10 cellular contexts compared by ENCODE assay signal in the genomic region with DNA sequence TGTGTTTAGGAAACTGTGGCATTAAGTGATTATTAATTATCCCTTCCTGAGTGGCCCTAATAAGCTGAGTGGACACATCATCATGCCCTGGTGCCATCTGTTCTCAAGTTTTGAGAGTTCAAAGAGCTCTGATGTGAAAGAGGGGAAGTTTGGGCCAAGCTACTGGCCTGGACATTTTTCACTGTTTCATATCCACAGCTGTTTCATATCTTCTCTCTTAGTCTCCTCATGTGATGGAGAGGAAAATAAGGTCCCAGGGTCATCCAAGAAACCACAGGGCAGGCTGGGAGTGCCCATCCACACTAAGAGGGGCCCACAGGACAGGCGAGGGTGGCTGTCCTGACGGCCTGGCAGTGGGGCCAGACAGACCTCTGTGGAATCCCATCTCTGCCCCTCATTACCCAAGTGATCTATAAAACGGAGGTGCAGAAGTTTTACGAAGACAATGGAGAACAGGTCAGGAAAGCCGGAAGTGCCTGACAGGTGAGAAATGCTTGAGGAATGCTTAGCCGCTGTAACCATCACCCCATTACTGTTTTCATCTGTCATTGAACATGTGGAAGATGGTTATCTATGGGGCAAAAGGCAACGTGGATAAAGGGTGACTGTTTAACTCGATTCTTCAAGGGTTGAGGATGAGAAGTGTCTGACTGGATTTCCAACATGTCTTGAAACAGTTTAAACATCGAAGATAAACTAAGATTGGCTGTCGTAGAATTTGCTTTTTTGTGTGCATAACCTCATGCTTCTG. TPM values are rescaled to one million over a fixed set of nuclear protein-coding genes. Genes with fewer than 3 reads are reported as not detected.
DNase-seq lines count a peak whose midpoint lies in the region; ATAC-seq and TF ChIP-seq lines count a peak whose summit lies in the region.
"Had no signal": no experiment of that assay in that cellular context is flagged by ENCODE, and none has a peak within 500 bp of the region (broad histone marks: within the 10 kb centered on the region; RNA-seq: fewer than 3 reads in every experiment).

No MANE protein-coding gene starts in this region.

- H3K36me3 Mint-ChIP-seq in activated naive CD4-positive, alpha-beta T cell treated with anti-CD3 and anti-CD28 coated beads, Interleukin-2, amount 10 ng/mL, durations not matched to agents 7 days and 5 days, result peaks cover 30% of the 10 kb centered on the region
- H3K36me3 Mint-ChIP-seq in activated naive CD4-positive, alpha-beta T cell treated with anti-CD3 and anti-CD28 coated beads, Interleukin-2, amount 50 U/mL, for 72 hours, result peaks cover 13 to 32% of the 10 kb centered on the region in 2 donors
- no peaks in the 10 kb centered on the region for H3K36me3 Mint-ChIP-seq in T-helper 17 cell (ENCODE audit: low read depth)
- peaks cover 12% of the 10 kb centered on the region for H3K36me3 Mint-ChIP-seq in type B pancreatic cell

- DNase-seq in activated naive CD4-positive, alpha-beta T cell treated with anti-CD3 and anti-CD28 coated beads, Interleukin-2, amount 10 ng/mL, durations not matched to agents 7 days and 5 days, result no peak
- DNase-seq in activated naive CD4-positive, alpha-beta T cell treated with anti-CD3 and anti-CD28 coated beads, Interleukin-2, amount 50 U/mL, for 72 hours (ENCODE audit: low spot score in 2 of 2), result no peak
- DNase-seq in T-helper 17 cell, result no peak
- DNase-seq in kidney tubule cell (ENCODE audit: low spot score), result peak; percentile 31
- no peak for DNase-seq in type B pancreatic cell (ENCODE audit: extremely low spot score, unreplicated experiment)
- DNase-seq in mesenteric fat pad (ENCODE audit: low spot score), result no peak
- DNase-seq in GM20000 (ENCODE audit: low spot score), result no peak
- no peak for DNase-seq in OCI-M1 (lab: John Stamatoyannopoulos, UW)
- DNase-seq: stimulated activated naive CD8-positive, alpha-beta T cell treated with anti-CD3 and anti-CD28 coated beads, Interleukin-15, Interleukin-2, amounts not matched to agents 100 U/mL and 50 U/mL, for 24 hours had no signal

- peak overlapping the region; percentile 97 for H3K27ac Mint-ChIP-seq in activated naive CD4-positive, alpha-beta T cell treated with anti-CD3 and anti-CD28 coated beads, Interleukin-2, amount 10 ng/mL, durations not matched to agents 7 days and 5 days
- peak overlapping the region in 1 of 2 donors; percentile 14 for H3K27ac Mint-ChIP-seq in activated naive CD4-positive, alpha-beta T cell treated with anti-CD3 and anti-CD28 coated beads, Interleukin-2, amount 50 U/mL, for 72 hours
- H3K27ac Mint-ChIP-seq in T-helper 17 cell (peak overlapping the region; percentile 99), type B pancreatic cell (peak overlapping the region; percentile 64)

- peaks cover 67% of the 10 kb centered on the region for H3K4me1 Mint-ChIP-seq in activated naive CD4-positive, alpha-beta T cell treated with anti-CD3 and anti-CD28 coated beads, Interleukin-2, amount 10 ng/mL, durations not matched to agents 7 days and 5 days
- H3K4me1 Mint-ChIP-seq in T-helper 17 cell (peaks cover 49% of the 10 kb centered on the region), type B pancreatic cell (ENCODE audit: unreplicated experiment) (peaks cover 43% of the 10 kb centered on the region)

- H3K9me3 ChIP-seq in T-helper 17 cell (ENCODE audit: control insufficient read depth, low read length, poor library complexity, severe bottlenecking), result no peaks in the 10 kb centered on the region
- H3K9me3 ChIP-seq: gastroesophageal sphincter had no signal

- CTCF ChIA-PET in activated naive CD4-positive, alpha-beta T cell treated with anti-CD3 and anti-CD28 coated beads, Interleukin-2, amount 10 ng/mL, durations not matched to agents 7 days and 5 days (lab: Charles Lee), result interaction anchor here (4.8 kb wide), 1 partner anchor 14 kb away, joined by 52 read pairs; no protein-coding TSS in a partner anchor

- TF ChIP-seq CTCF in type B pancreatic cell (conservative IDR thresholded peaks at IDR 0.05) (no peak), GM20000 (IDR thresholded peaks at IDR 0.05; ENCODE audit: extremely low read depth, missing control alignments) (no peak)

- H3K9me3 Mint-ChIP-seq in activated naive CD4-positive, alpha-beta T cell treated with anti-CD3 and anti-CD28 coated beads, Interleukin-2, amount 10 ng/mL, durations not matched to agents 7 days and 5 days, result no peaks in the 10 kb centered on the region
- no peaks in the 10 kb centered on the region for H3K9me3 Mint-ChIP-seq in activated naive CD4-positive, alpha-beta T cell treated with anti-CD3 and anti-CD28 coated beads, Interleukin-2, amount 50 U/mL, for 72 hours
- peaks cover 5% of the 10 kb centered on the region for H3K9me3 Mint-ChIP-seq in type B pancreatic cell

- H3K27me3 Mint-ChIP-seq in activated naive CD4-positive, alpha-beta T cell treated with anti-CD3 and anti-CD28 coated beads, Interleukin-2, amount 10 ng/mL, durations not matched to agents 7 days and 5 days, result no peaks in the 10 kb centered on the region
- H3K27me3 Mint-ChIP-seq in T-helper 17 cell, result no peaks in the 10 kb centered on the region
- H3K27me3 Mint-ChIP-seq in type B pancreatic cell, result no peaks in the 10 kb centered on the region

- ATAC-seq in activated naive CD4-positive, alpha-beta T cell treated with anti-CD3 and anti-CD28 coated beads, Interleukin-2, amount 50 U/mL, for 72 hours, result no peak
- ATAC-seq in T-helper 17 cell, result no peak
- ATAC-seq: gastroesophageal sphincter; stimulated activated naive CD8-positive, alpha-beta T cell treated with anti-CD3 and anti-CD28 coated beads, Interleukin-15, Interleukin-2, amounts not matched to agents 100 U/mL and 50 U/mL, for 24 hours had no signal

- H3K4me3 Mint-ChIP-seq in activated naive CD4-positive, alpha-beta T cell treated with anti-CD3 and anti-CD28 coated beads, Interleukin-2, amount 10 ng/mL, durations not matched to agents 7 days and 5 days, result no peak overlapping the region
- H3K4me3 Mint-ChIP-seq in T-helper 17 cell, result no peak overlapping the region
- peak overlapping the region; percentile 35 for H3K4me3 Mint-ChIP-seq in type B pancreatic cell

RNA-seq across cellular contexts. Expression of a gene that starts 17.1 kb away (rescaled TPM):
- total RNA-seq in activated naive CD4-positive, alpha-beta T cell treated with anti-CD3 and anti-CD28 coated beads, Interleukin-2, amount 50 U/mL, for 72 hours, result 10 to 100 TPM; 18.5 to 84.5 TPM
- total RNA-seq in T-helper 17 cell (10 to 100 TPM; 11.3 to 13.3 TPM), type B pancreatic cell (ENCODE audit: low replicate concordance) (13.3 and 27.6 TPM in 2 replicates), mesenteric fat pad (46.2 TPM)
